ENCODE assay signal across 21 cellular contexts in genomic region chr3:58154752-58155449, GRCh38. TPM values are rescaled to one million over a fixed set of nuclear protein-coding genes. Genes with fewer than 3 reads are reported as not detected.
"Had no signal": no experiment of that assay in that cellular context is flagged by ENCODE, and none has a peak within 500 bp of the region (broad histone marks: within the 10 kb centered on the region; RNA-seq: fewer than 3 reads in every experiment).

No MANE protein-coding gene starts in this region.

- FAIRE-seq: frontal cortex had no signal

- H3K4me1 ChIP-seq: upper lobe of left lung had no signal

- H3K27ac Mint-ChIP-seq: activated naive CD8-positive, alpha-beta T cell treated with anti-CD3 and anti-CD28 coated beads, Interleukin-2, amount 10 ng/mL, durations not matched to agents 7 days and 5 days; natural killer cell had no signal

- ATAC-seq: heart right ventricle, natural killer cell, right cardiac atrium had no signal

- H3K4me3 ChIP-seq: heart right ventricle, left ventricle myocardium inferior, smooth muscle cell, upper lobe of left lung had no signal

- H3K9me3 ChIP-seq: heart right ventricle, left ventricle myocardium inferior, neutrophil, upper lobe of left lung had no signal

- H3K27me3 Mint-ChIP-seq: activated naive CD8-positive, alpha-beta T cell treated with anti-CD3 and anti-CD28 coated beads, Interleukin-2, amount 10 ng/mL, durations not matched to agents 7 days and 5 days had no signal

- H3K27me3 ChIP-seq: heart right ventricle, neutrophil, upper lobe of left lung had no signal

- H3K4me1 Mint-ChIP-seq: natural killer cell had no signal

- H3K4me3 Mint-ChIP-seq: activated naive CD8-positive, alpha-beta T cell treated with anti-CD3 and anti-CD28 coated beads, Interleukin-2, amount 10 ng/mL, durations not matched to agents 7 days and 5 days; natural killer cell had no signal

- H3K9me3 Mint-ChIP-seq: activated naive CD8-positive, alpha-beta T cell treated with anti-CD3 and anti-CD28 coated beads, Interleukin-2, amount 10 ng/mL, durations not matched to agents 7 days and 5 days; natural killer cell had no signal

- H3K36me3 ChIP-seq: neutrophil had no signal

- H3K4me2 ChIP-seq: smooth muscle cell had no signal

- H3K27ac ChIP-seq: heart right ventricle, left ventricle myocardium inferior, neutrophil, upper lobe of left lung had no signal

- DNase-seq: activated CD4-positive, alpha-beta T cell treated with anti-CD3 and anti-CD28 coated beads, Interleukin-2, amount 50 U/mL, for 1 hour; activated CD4-positive, CD25-positive, alpha-beta regulatory T cell; activated CD8-positive, alpha-beta memory T cell treated with anti-CD3 and anti-CD28 coated beads for 24 hours; activated naive CD4-positive, alpha-beta T cell; activated naive CD8-positive, alpha-beta T cell treated with anti-CD3 and anti-CD28 coated beads, Interleukin-2, amount 10 ng/mL, durations not matched to agents 7 days and 5 days; heart right ventricle; islet precursor cell; left ventricle myocardium inferior; mesendoderm; natural killer cell; right cardiac atrium; stimulated activated CD4-positive, alpha-beta T cell treated with anti-CD3 and anti-CD28 coated beads, Interleukin-4, amount 100 ng/mL, for 4 hours; stimulated activated CD8-positive, alpha-beta memory T cell treated with anti-CD3 and anti-CD28 coated beads, Interleukin-4, amount 100 ng/mL, for 48 hours; stimulated activated naive CD4-positive, alpha-beta T cell treated with Interleukin-2 at 50 U/mL for 16 hours; upper lobe of left lung had no signal

- H3K36me3 Mint-ChIP-seq: activated naive CD8-positive, alpha-beta T cell treated with anti-CD3 and anti-CD28 coated beads, Interleukin-2, amount 10 ng/mL, durations not matched to agents 7 days and 5 days; natural killer cell had no signal

RNA-seq across cellular contexts. Expression of gene DNASE1L3, which starts 55.9 kb away (rescaled TPM):
- total RNA-seq: activated naive CD8-positive, alpha-beta T cell treated with anti-CD3 and anti-CD28 coated beads, Interleukin-2, amount 10 ng/mL, durations not matched to agents 7 days and 5 days; chondrocyte; fibroblast of lung; smooth muscle cell; T-helper 2 cell treated with Interferon-gamma antibody and Interleukin-4, amounts not matched to agents 100 ng/mL and 5 ng/mL, for 36 hours had no signal
- polyA plus RNA-seq: fibroblast of lung had no signal
